Comparison of ENCODE assay signal across 20 cellular contexts in the genomic region with DNA sequence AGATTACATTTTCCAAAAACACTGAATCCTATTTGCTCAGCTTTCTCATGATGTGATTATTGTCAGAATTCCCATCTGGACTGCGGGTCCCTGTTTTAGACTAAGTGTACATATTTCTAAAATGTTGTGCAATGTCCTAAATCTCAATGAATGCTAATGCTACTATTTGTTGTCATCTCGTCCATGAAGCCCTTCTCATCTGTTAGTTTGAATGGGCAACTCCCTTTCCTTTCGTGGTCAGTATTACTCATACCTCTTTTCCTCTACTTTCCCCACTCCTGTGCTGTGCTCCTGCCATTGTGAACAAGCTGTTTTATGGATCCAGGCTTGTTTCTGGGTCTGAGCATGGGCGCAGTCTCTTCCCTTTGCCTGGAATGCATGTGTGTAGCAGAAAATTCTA.
DNase-seq lines count a peak whose midpoint lies in the region; ATAC-seq and TF ChIP-seq lines count a peak whose summit lies in the region.
"Had no signal": no experiment of that assay in that cellular context is flagged by ENCODE, and none has a peak within 500 bp of the region (broad histone marks: within the 10 kb centered on the region; RNA-seq: fewer than 3 reads in every experiment).

No MANE protein-coding gene starts in this region.

- no peak for TF ChIP-seq POLR2A in erythroblast (IDR thresholded peaks at IDR 0.05; ENCODE audit: low read length)

- H3K4me3 ChIP-seq in right atrium auricular region = no peak overlapping the region
- H3K4me3 ChIP-seq in RWPE2 (ENCODE audit: severe bottlenecking) = no peak overlapping the region
- H3K4me3 ChIP-seq: coronary artery, SK-N-MC, stomach, upper lobe of left lung had no signal

- H3K4me1 ChIP-seq in right atrium auricular region = no peaks in the 10 kb centered on the region
- H3K4me1 ChIP-seq in RWPE2 (ENCODE audit: insufficient read depth, poor library complexity, severe bottlenecking) = peaks cover 3% of the 10 kb centered on the region
- H3K4me1 ChIP-seq: stomach, upper lobe of left lung had no signal

- no peaks in the 10 kb centered on the region for H3K27me3 ChIP-seq in right atrium auricular region
- H3K27me3 ChIP-seq in RWPE2 (ENCODE audit: insufficient read depth, poor library complexity, severe bottlenecking) = no peaks in the 10 kb centered on the region
- H3K27me3 ChIP-seq: stomach, upper lobe of left lung had no signal

- no peaks in the 10 kb centered on the region for H3K4me1 Mint-ChIP-seq in activated CD8-positive, alpha-beta memory T cell treated with anti-CD3 and anti-CD28 coated beads, Interleukin-2, amount 10 ng/mL, durations not matched to agents 7 days and 5 days
- H3K4me1 Mint-ChIP-seq: CD8-positive, alpha-beta memory T cell; IgD-negative memory B cell had no signal

- H3K9me3 Mint-ChIP-seq in activated CD8-positive, alpha-beta memory T cell treated with anti-CD3 and anti-CD28 coated beads, Interleukin-2, amount 10 ng/mL, durations not matched to agents 7 days and 5 days (ENCODE audit: low read depth) = no peaks in the 10 kb centered on the region
- H3K9me3 Mint-ChIP-seq: IgD-negative memory B cell had no signal

- no peaks in the 10 kb centered on the region for H3K9me3 ChIP-seq in right atrium auricular region
- no peaks in the 10 kb centered on the region for H3K9me3 ChIP-seq in RWPE2 (ENCODE audit: severe bottlenecking)
- H3K9me3 ChIP-seq: stomach, upper lobe of left lung had no signal

- DNase-seq in Right ventricle myocardium inferior (ENCODE audit: missing footprints) (no peak), right atrium auricular region (ENCODE audit: low spot score) (no peak), RWPE2 (ENCODE audit: low spot score) (no peak), fibroblast of peridontal ligament (ENCODE audit: extremely low read depth) (peak; percentile 41), erythroblast (lab: John Stamatoyannopoulos, UW) (no peak), OCI-M1 (lab: John Stamatoyannopoulos, UW) (no peak)
- DNase-seq in activated CD8-positive, alpha-beta memory T cell treated with anti-CD3 and anti-CD28 coated beads, Interleukin-2, amount 10 ng/mL, durations not matched to agents 7 days and 5 days = no peak
- no peak for DNase-seq in activated CD4-positive, CD25-positive, alpha-beta regulatory T cell (lab: John Stamatoyannopoulos, UW)
- DNase-seq: activated CD4-positive, alpha-beta T cell treated with anti-CD3 and anti-CD28 coated beads for 4 hours; activated CD8-positive, alpha-beta memory T cell treated with anti-CD3 and anti-CD28 coated beads, Interleukin-2, amount 50 U/mL, for 48 hours; CD8-positive, alpha-beta memory T cell; DND-41; kidney; NCI-H1105; NCI-H69; stomach; upper lobe of left lung had no signal

- CTCF ChIA-PET in activated CD8-positive, alpha-beta memory T cell treated with anti-CD3 and anti-CD28 coated beads, Interleukin-2, amount 10 ng/mL, durations not matched to agents 7 days and 5 days (lab: Charles Lee) = no interaction called here

- H3K36me3 Mint-ChIP-seq in activated CD8-positive, alpha-beta memory T cell treated with anti-CD3 and anti-CD28 coated beads, Interleukin-2, amount 10 ng/mL, durations not matched to agents 7 days and 5 days = no peaks in the 10 kb centered on the region
- H3K36me3 Mint-ChIP-seq: CD8-positive, alpha-beta memory T cell; IgD-negative memory B cell had no signal

- TF ChIP-seq CTCF in right atrium auricular region (IDR thresholded peaks at IDR 0.05) = no peak
- TF ChIP-seq CTCF in RWPE2 (IDR thresholded peaks at IDR 0.05; ENCODE audit: poor library complexity, severe bottlenecking) = no peak

- H3K36me3 ChIP-seq in right atrium auricular region (no peaks in the 10 kb centered on the region), RWPE2 (ENCODE audit: low read depth) (no peaks in the 10 kb centered on the region)
- H3K36me3 ChIP-seq: stomach, upper lobe of left lung had no signal

- ATAC-seq in Right ventricle myocardium inferior = peak; percentile 37
- peak; percentile 41; the same call in 1 of the 3 replicates for ATAC-seq in RWPE2 (ENCODE audit: low read depth)
- ATAC-seq in activated CD8-positive, alpha-beta memory T cell treated with anti-CD3 and anti-CD28 coated beads, Interleukin-2, amount 10 ng/mL, durations not matched to agents 7 days and 5 days = no peak

- H3K27ac ChIP-seq in right atrium auricular region (no peak overlapping the region), RWPE2 (ENCODE audit: poor library complexity, severe bottlenecking) (no peak overlapping the region)
- H3K27ac ChIP-seq: coronary artery, SK-N-MC, stomach, upper lobe of left lung had no signal

- intact Hi-C loops in Right ventricle myocardium inferior (cut with DNase I) = no loop called here

- H3K27me3 Mint-ChIP-seq in activated CD8-positive, alpha-beta memory T cell treated with anti-CD3 and anti-CD28 coated beads, Interleukin-2, amount 10 ng/mL, durations not matched to agents 7 days and 5 days = no peaks in the 10 kb centered on the region
- H3K27me3 Mint-ChIP-seq: IgD-negative memory B cell had no signal

- no peak overlapping the region for H3K27ac Mint-ChIP-seq in activated CD8-positive, alpha-beta memory T cell treated with anti-CD3 and anti-CD28 coated beads, Interleukin-2, amount 10 ng/mL, durations not matched to agents 7 days and 5 days
- H3K27ac Mint-ChIP-seq: CD8-positive, alpha-beta memory T cell; IgD-negative memory B cell had no signal

- no peak overlapping the region for H3K4me3 Mint-ChIP-seq in activated CD8-positive, alpha-beta memory T cell treated with anti-CD3 and anti-CD28 coated beads, Interleukin-2, amount 10 ng/mL, durations not matched to agents 7 days and 5 days
- H3K4me3 Mint-ChIP-seq: CD8-positive, alpha-beta memory T cell; IgD-negative memory B cell had no signal
